Comparison of ENCODE assay signal across 10 cellular contexts in the genomic region with DNA sequence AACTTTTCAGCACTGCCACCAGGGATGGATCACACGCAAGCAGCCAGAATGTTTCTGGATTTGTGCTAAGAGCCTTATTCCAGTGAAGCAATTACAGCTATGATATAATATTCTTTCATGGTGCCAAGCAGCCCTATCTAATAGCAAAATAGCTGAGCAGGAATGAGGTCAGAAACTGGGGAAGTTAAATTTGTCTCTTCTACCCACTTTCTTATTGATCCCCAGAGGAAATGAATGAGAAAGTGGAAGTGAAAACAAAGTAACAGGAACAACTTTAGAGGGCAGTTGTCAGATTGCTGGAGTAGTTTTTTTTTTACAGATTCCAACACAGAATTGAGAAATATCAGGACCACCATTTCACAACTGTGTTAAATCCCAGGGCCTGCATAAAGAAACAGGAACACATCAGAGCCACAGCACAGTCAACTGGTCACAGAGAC. TPM values are rescaled to one million over a fixed set of nuclear protein-coding genes. Genes with fewer than 3 reads are reported as not detected.
DNase-seq lines count a peak whose midpoint lies in the region; ATAC-seq and TF ChIP-seq lines count a peak whose summit lies in the region.
"Had no signal": no experiment of that assay in that cellular context is flagged by ENCODE, and none has a peak within 500 bp of the region (broad histone marks: within the 10 kb centered on the region; RNA-seq: fewer than 3 reads in every experiment).

No MANE protein-coding gene starts in this region.

- no peaks in the 10 kb centered on the region for H3K79me2 ChIP-seq in OCI-LY3 (ENCODE audit: low read length)

- peak overlapping the region; percentile 29; the same call in 1 of the 2 replicates for H3K4me2 ChIP-seq in OCI-LY3 (ENCODE audit: low read length)

- no peak for DNase-seq in naive thymus-derived CD4-positive, alpha-beta T cell
- DNase-seq in NCI-H146 treated with DMSO at 0.1 percent for 48 hours (lab: John Stamatoyannopoulos, UW; ENCODE audit: unreplicated experiment) (no peak), tibial artery (no peak), G401 (ENCODE audit: low spot score) (no peak)
- DNase-seq in activated CD4-positive, alpha-beta T cell treated with anti-CD3 and anti-CD28 coated beads, Interleukin-2, amount 10 ng/mL, durations not matched to agents 24 days and 14 days = no peak
- DNase-seq: activated T-cell treated with anti-CD3 and anti-CD28 coated beads, Interleukin-2, amount 50 U/mL, for 1 hour had no signal

- no peak overlapping the region for H2AFZ ChIP-seq in OCI-LY3 (ENCODE audit: low read depth, low read length)

- no peaks in the 10 kb centered on the region for H3K27me3 ChIP-seq in OCI-LY3 (ENCODE audit: low read depth, low read length)
- H3K27me3 ChIP-seq in naive thymus-derived CD4-positive, alpha-beta T cell (ENCODE audit: control insufficient read depth in 2 of 2, insufficient read depth in 2 of 2, low read length in 2 of 2) = no peaks in the 10 kb centered on the region
- no peaks in the 10 kb centered on the region for H3K27me3 ChIP-seq in tibial artery

- peak overlapping the region in 3 of 9 donors; percentile 12 to 40 (median 18) for H3K27ac Mint-ChIP-seq in naive thymus-derived CD4-positive, alpha-beta T cell
- no peak overlapping the region for H3K27ac Mint-ChIP-seq in activated CD4-positive, alpha-beta T cell treated with anti-CD3 and anti-CD28 coated beads, Interleukin-2, amount 10 ng/mL, durations not matched to agents 24 days and 14 days

- H3K4me3 ChIP-seq in OCI-LY3 (ENCODE audit: low read length) (no peak overlapping the region), tibial artery (no peak overlapping the region)
- no peak overlapping the region for H3K4me3 ChIP-seq in naive thymus-derived CD4-positive, alpha-beta T cell (ENCODE audit: low read length)

- H3K9me3 Mint-ChIP-seq in naive thymus-derived CD4-positive, alpha-beta T cell = no peaks in the 10 kb centered on the region
- no peaks in the 10 kb centered on the region for H3K9me3 Mint-ChIP-seq in activated CD4-positive, alpha-beta T cell treated with anti-CD3 and anti-CD28 coated beads, Interleukin-2, amount 10 ng/mL, durations not matched to agents 24 days and 14 days
- H3K9me3 Mint-ChIP-seq: nephron had no signal

- H4K20me1 ChIP-seq in OCI-LY3 (ENCODE audit: insufficient read depth, low read length) = no peaks in the 10 kb centered on the region

- CTCF ChIA-PET in naive thymus-derived CD4-positive, alpha-beta T cell (lab: Charles Lee) = no interaction called here

- H3K36me3 ChIP-seq in OCI-LY3 (replicated peaks; ENCODE audit: low read depth, low read length) (no peaks in the 10 kb centered on the region), tibial artery (no peaks in the 10 kb centered on the region)
- peaks cover 0 to 10% (median 8%) of the 10 kb centered on the region in 3 experiments for H3K36me3 ChIP-seq in naive thymus-derived CD4-positive, alpha-beta T cell (ENCODE audit: control insufficient read depth in 2 of 3, insufficient read depth in 3 of 3, low read length in 3 of 3)

- POLR2A ChIA-PET in naive thymus-derived CD4-positive, alpha-beta T cell (lab: Charles Lee) = no interaction called here

- in situ Hi-C loops in G401 (cut with HindIII; ENCODE audit: low sequenced_read_pairs) = no loop called here

- ATAC-seq in GM18519 (IDR thresholded peaks at IDR 0.05; ENCODE audit: low FRiP score, unreplicated experiment) (peak; percentile 63), HG02610 (IDR thresholded peaks at IDR 0.05; ENCODE audit: unreplicated experiment) (peak; percentile 82)
- ATAC-seq in naive thymus-derived CD4-positive, alpha-beta T cell = peak; percentile 61

- no peak overlapping the region for H3K9ac ChIP-seq in OCI-LY3 (ENCODE audit: low read length)

- H3K9me3 ChIP-seq in OCI-LY3 (ENCODE audit: insufficient read depth, low read length) = no peaks in the 10 kb centered on the region
- no peaks in the 10 kb centered on the region for H3K9me3 ChIP-seq in naive thymus-derived CD4-positive, alpha-beta T cell (ENCODE audit: control insufficient read depth in 2 of 3, low read length in 3 of 3)
- H3K9me3 ChIP-seq in tibial artery = no peaks in the 10 kb centered on the region

- TF ChIP-seq CTCF in OCI-LY3 (IDR thresholded peaks at IDR 0.05; ENCODE audit: low read depth, low read length) (no peak), tibial artery (IDR thresholded peaks at IDR 0.05) (no peak)

- intact Hi-C loops in naive thymus-derived CD4-positive, alpha-beta T cell (cut with micrococcal nuclease) = no loop called here
- intact Hi-C loops in tibial artery (cut with DNase I; ENCODE audit: low total_unique reads) = no loop called here
- intact Hi-C loops in activated CD4-positive, alpha-beta T cell treated with anti-CD3 and anti-CD28 coated beads, Interleukin-2, amount 10 ng/mL, durations not matched to agents 24 days and 14 days (cut with micrococcal nuclease) = no loop called here

- H3K27me3 Mint-ChIP-seq in naive thymus-derived CD4-positive, alpha-beta T cell = no peaks in the 10 kb centered on the region
- H3K27me3 Mint-ChIP-seq in activated CD4-positive, alpha-beta T cell treated with anti-CD3 and anti-CD28 coated beads, Interleukin-2, amount 10 ng/mL, durations not matched to agents 24 days and 14 days = no peaks in the 10 kb centered on the region

- peaks cover 10 to 34% (median 21%) of the 10 kb centered on the region in 7 donors for H3K4me1 Mint-ChIP-seq in naive thymus-derived CD4-positive, alpha-beta T cell
- peaks cover 14% of the 10 kb centered on the region for H3K4me1 Mint-ChIP-seq in activated CD4-positive, alpha-beta T cell treated with anti-CD3 and anti-CD28 coated beads, Interleukin-2, amount 10 ng/mL, durations not matched to agents 24 days and 14 days
- H3K4me1 Mint-ChIP-seq: nephron had no signal

- no peak overlapping the region for H3K27ac ChIP-seq in OCI-LY3 (ENCODE audit: low read length)
- no peak overlapping the region for H3K27ac ChIP-seq in naive thymus-derived CD4-positive, alpha-beta T cell (ENCODE audit: low read depth, low read length)
- H3K27ac ChIP-seq in tibial artery = peak overlapping the region in 1 of 2 donors; percentile 29

- H3K4me3 Mint-ChIP-seq in naive thymus-derived CD4-positive, alpha-beta T cell = peak overlapping the region in 1 of 10 donors; percentile 14
- H3K4me3 Mint-ChIP-seq in activated CD4-positive, alpha-beta T cell treated with anti-CD3 and anti-CD28 coated beads, Interleukin-2, amount 10 ng/mL, durations not matched to agents 24 days and 14 days = no peak overlapping the region
- H3K4me3 Mint-ChIP-seq: nephron had no signal

- H3K4me1 ChIP-seq in OCI-LY3 (ENCODE audit: low read length) (peaks cover 17% of the 10 kb centered on the region), tibial artery (peaks cover 0 to 11% (median 0%) of the 10 kb centered on the region in 4 donors)
- H3K4me1 ChIP-seq in naive thymus-derived CD4-positive, alpha-beta T cell (ENCODE audit: control insufficient read depth in 2 of 2, insufficient read depth in 2 of 2, low read length in 2 of 2) = no peaks in the 10 kb centered on the region

- peaks cover 3 to 36% (median 17%) of the 10 kb centered on the region in 5 donors for H3K36me3 Mint-ChIP-seq in naive thymus-derived CD4-positive, alpha-beta T cell
- H3K36me3 Mint-ChIP-seq in activated CD4-positive, alpha-beta T cell treated with anti-CD3 and anti-CD28 coated beads, Interleukin-2, amount 10 ng/mL, durations not matched to agents 24 days and 14 days (ENCODE audit: low read depth) = peaks cover 27% of the 10 kb centered on the region

RNA-seq across cellular contexts. Expression of gene GCH1, which starts 44.8 kb away (rescaled TPM):
- 10 to 100 TPM; 21.4 to 64.1 (median 23.2) TPM for total RNA-seq in naive thymus-derived CD4-positive, alpha-beta T cell
- polyA plus RNA-seq in naive thymus-derived CD4-positive, alpha-beta T cell = 10 to 100 TPM; 23.1 to 25.7 TPM
- 49.8 and 49.9 TPM in 2 replicates for total RNA-seq in activated CD4-positive, alpha-beta T cell treated with anti-CD3 and anti-CD28 coated beads, Interleukin-2, amount 10 ng/mL, durations not matched to agents 24 days and 14 days
- total RNA-seq in G401 (2014; rRNA removed; shearing (Covaris generic)) = 9.1 and 14.2 TPM in 2 replicates
